Comparison of ENCODE assay signal across 19 cellular contexts in genomic region chr1:152392909-152393308, GRCh38. TPM values are rescaled to one million over a fixed set of nuclear protein-coding genes. Genes with fewer than 3 reads are reported as not detected.
DNase-seq lines count a peak whose midpoint lies in the region; ATAC-seq and TF ChIP-seq lines count a peak whose summit lies in the region.
"Had no signal": no experiment of that assay in that cellular context is flagged by ENCODE, and none has a peak within 500 bp of the region (broad histone marks: within the 10 kb centered on the region; RNA-seq: fewer than 3 reads in every experiment).

No MANE protein-coding gene starts in this region.

- H3K4me3 Mint-ChIP-seq in T-helper 17 cell (peak overlapping the region; percentile 53), chondrocyte (ENCODE audit: unreplicated experiment) (no peak overlapping the region)
- H3K4me3 Mint-ChIP-seq: neural progenitor cell had no signal

- peak overlapping the region; percentile 79 for H3K27ac Mint-ChIP-seq in T-helper 17 cell
- H3K27ac Mint-ChIP-seq in chondrocyte (ENCODE audit: unreplicated experiment): no peak overlapping the region
- H3K27ac Mint-ChIP-seq: activated naive CD4-positive, alpha-beta T cell treated with anti-CD3 and anti-CD28 coated beads, Interleukin-2, amount 50 U/mL, for 72 hours; neural progenitor cell had no signal

- ATAC-seq in T-helper 17 cell: peak; percentile 94
- ATAC-seq in HG02840 (IDR thresholded peaks at IDR 0.05; ENCODE audit: low FRiP score, unreplicated experiment): no peak
- ATAC-seq: activated naive CD4-positive, alpha-beta T cell treated with anti-CD3 and anti-CD28 coated beads, Interleukin-2, amount 50 U/mL, for 72 hours; heart right ventricle; right cardiac atrium; SK-N-SH treated with all-trans-retinoic acid at 6 μM for 48 hours had no signal

- peaks cover 40% of the 10 kb centered on the region for H3K4me1 Mint-ChIP-seq in T-helper 17 cell
- no peaks in the 10 kb centered on the region for H3K4me1 Mint-ChIP-seq in chondrocyte (ENCODE audit: low read depth)
- H3K4me1 Mint-ChIP-seq: neural progenitor cell had no signal

- peaks cover 14% of the 10 kb centered on the region for H3K9me3 Mint-ChIP-seq in chondrocyte (ENCODE audit: low read depth)
- H3K9me3 Mint-ChIP-seq: activated naive CD4-positive, alpha-beta T cell treated with anti-CD3 and anti-CD28 coated beads, Interleukin-2, amount 50 U/mL, for 72 hours had no signal

- DNase-seq in A172 (ENCODE audit: low spot score) (peak; percentile 30), HT-29 (ENCODE audit: low spot score) (peak; percentile 79), T-helper 17 cell (peak in 2 of 3 donors; percentile 12 to 21), glomerular visceral epithelial cell (ENCODE audit: extremely low spot score) (peak; percentile 10), chondrocyte (ENCODE audit: low spot score) (no peak), COLO668 (lab: John Stamatoyannopoulos, UW; ENCODE audit: unreplicated experiment) (no peak), putamen (ENCODE audit: low spot score) (no peak)
- DNase-seq: activated CD4-positive, alpha-beta T cell treated with anti-CD3 and anti-CD28 coated beads, Interleukin-2, amount 50 U/mL, for 48 hours; activated T-cell treated with anti-CD3 and anti-CD28 coated beads, Interleukin-2, amount 50 U/mL, for 1 hour; EL; heart right ventricle; NCI-H2029 treated with DMSO at 0.1 percent for 48 hours; right cardiac atrium; uterus had no signal

- no peaks in the 10 kb centered on the region for H3K9me3 ChIP-seq in T-helper 17 cell (ENCODE audit: control insufficient read depth, low read length, poor library complexity, severe bottlenecking)
- H3K9me3 ChIP-seq: HAP-1, heart right ventricle, uterus had no signal

- H3K36me3 Mint-ChIP-seq in T-helper 17 cell (ENCODE audit: low read depth): no peaks in the 10 kb centered on the region
- no peaks in the 10 kb centered on the region for H3K36me3 Mint-ChIP-seq in chondrocyte (ENCODE audit: low read depth)
- H3K36me3 Mint-ChIP-seq: activated naive CD4-positive, alpha-beta T cell treated with anti-CD3 and anti-CD28 coated beads, Interleukin-2, amount 50 U/mL, for 72 hours; neural progenitor cell had no signal

- H3K27me3 Mint-ChIP-seq in T-helper 17 cell (peaks cover 18% of the 10 kb centered on the region), chondrocyte (ENCODE audit: low read depth) (peaks cover 3% of the 10 kb centered on the region)

- no peak for TF ChIP-seq CTCF in chondrocyte (IDR thresholded peaks at IDR 0.05)

RNA-seq across cellular contexts. Expression of gene CRNN, which starts 21.2 kb away (rescaled TPM):
- not detected in 2 replicates for total RNA-seq in A172 (2014; rRNA removed; shearing (Covaris generic))
- total RNA-seq in HT-29 (2014; rRNA removed; shearing (Covaris generic)): not detected in 2 replicates
- total RNA-seq in T-helper 17 cell (not detected), chondrocyte (not detected in 3 replicates)
- total RNA-seq: activated naive CD4-positive, alpha-beta T cell treated with anti-CD3 and anti-CD28 coated beads, Interleukin-2, amount 50 U/mL, for 72 hours; heart right ventricle; right cardiac atrium had no signal

RNA-seq across cellular contexts. Expression of gene FLG2, which starts 33.1 kb away (rescaled TPM):
- not detected in 2 replicates for total RNA-seq in A172 (2014; rRNA removed; shearing (Covaris generic))
- total RNA-seq in HT-29 (2014; rRNA removed; shearing (Covaris generic)): not detected in 2 replicates
- total RNA-seq in T-helper 17 cell: not detected
- not detected in 3 replicates for total RNA-seq in chondrocyte
- total RNA-seq: activated naive CD4-positive, alpha-beta T cell treated with anti-CD3 and anti-CD28 coated beads, Interleukin-2, amount 50 U/mL, for 72 hours; heart right ventricle; right cardiac atrium; uterus had no signal

Comparison
In these comparisons a context has a peak if more than half of its experiments do, and no peak if none do; other contexts are left out.
1. DNase-seq: peak in A172 (single experiment), HT-29 (single experiment), T-helper 17 cell (2 of 3) and glomerular visceral epithelial cell (single experiment); none in chondrocyte (single experiment), COLO668 (single experiment) and putamen (single experiment).